1 cellular context compared by ENCODE assay signal in genomic region chr7:47606593-47607046, GRCh38.
A peak's percentile ranks its signal among the peaks of the same experiment; 100 is the strongest.
TF ChIP-seq lines count a peak whose summit lies in the region.

No MANE protein-coding gene starts in this region.

TF ChIP-seq in HepG2, 621 proteins besides CTCF, POLR2A, EP300 and RAD21 (continued from another document):
- TF ChIP-seq ZFP91 (CRISPR knock-in tag; IDR thresholded peaks at IDR 0.05; ENCODE audit: borderline replicate concordance) (0 out of 2 replicates have a peak, but pooled peaks have one; percentile 20), ARID5B (CRISPR knock-in tag; IDR thresholded peaks at IDR 0.05) (0 out of 2 replicates have a peak, but pooled peaks have one; percentile 26), CEBPB (IDR thresholded peaks at IDR 0.05; ENCODE audit: borderline replicate concordance, low read depth, low read length) (peak; percentile 84), SALL1 (CRISPR knock-in tag; IDR thresholded peaks at IDR 0.05) (peak; percentile 51)
